ENCODE assay signal across 8 cellular contexts in the genomic region with DNA sequence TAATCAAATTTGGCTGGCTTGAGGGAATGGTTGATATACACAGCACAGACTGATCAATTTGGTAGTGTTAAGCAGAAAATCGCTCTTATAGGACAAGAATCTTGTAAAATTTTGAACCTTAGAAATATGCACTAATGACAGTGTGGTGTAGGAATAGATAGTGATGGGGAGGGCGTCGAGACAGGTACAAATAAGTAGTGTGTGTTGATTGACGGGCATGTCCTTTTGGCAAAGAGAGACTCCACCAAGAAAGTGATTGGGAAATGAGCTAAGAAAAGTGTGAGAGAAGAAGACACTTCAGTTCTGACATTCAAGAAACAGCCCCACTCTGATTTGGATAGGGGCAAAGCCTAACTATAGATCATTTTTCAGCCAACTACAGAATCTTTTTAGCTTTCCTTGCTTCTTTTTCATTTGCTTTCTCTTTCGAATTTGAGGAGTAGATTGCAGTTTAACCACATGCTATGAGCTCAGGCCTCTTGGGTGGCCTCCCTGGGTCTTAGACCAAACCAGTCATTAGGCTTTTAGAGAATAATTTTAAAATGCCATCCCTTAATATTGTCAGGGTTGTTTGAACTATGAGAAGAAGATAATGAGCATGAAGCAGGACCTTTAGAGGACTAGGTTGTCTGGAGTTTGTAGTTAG.
DNase-seq lines count a peak whose midpoint lies in the region; ATAC-seq lines count a peak whose summit lies in the region.

No MANE protein-coding gene starts in this region.

- H3K27ac Mint-ChIP-seq in natural killer cell treated with Interleukin-12 subunit alpha and Interleukin-12 subunit beta and Interleukin-15 and Interleukin-18, amount 100 ng/mL, for 72 hours = peak overlapping the region; percentile 81 to 87

- ATAC-seq in GM18520 (IDR thresholded peaks at IDR 0.05; ENCODE audit: unreplicated experiment) = peak; percentile 45
- ATAC-seq in HG02763 (IDR thresholded peaks at IDR 0.05; ENCODE audit: unreplicated experiment) = peak; percentile 46
- ATAC-seq in natural killer cell treated with Interleukin-12 subunit alpha and Interleukin-12 subunit beta and Interleukin-15 and Interleukin-18, amount 100 ng/mL, for 72 hours = peak; percentile 82 to 84
- ATAC-seq in HG03565 (IDR thresholded peaks at IDR 0.05; ENCODE audit: unreplicated experiment) = no peak

- H3K9ac ChIP-seq in adipocyte (ENCODE audit: low read length) = peak overlapping the region; percentile 51

- peaks cover 35 to 38% of the 10 kb centered on the region in 2 donors for H3K4me1 Mint-ChIP-seq in natural killer cell treated with Interleukin-12 subunit alpha and Interleukin-12 subunit beta and Interleukin-15 and Interleukin-18, amount 100 ng/mL, for 72 hours (ENCODE audit: low read depth in 2 of 2)

- peak; percentile 24 for DNase-seq in adipocyte (ENCODE audit: low read depth)
- no peak for DNase-seq in natural killer cell treated with Interleukin-12 subunit alpha and Interleukin-12 subunit beta and Interleukin-15 and Interleukin-18, amount 100 ng/mL, for 72 hours (ENCODE audit: low spot score)
- DNase-seq in SKM-1 (lab: John Stamatoyannopoulos, UW; ENCODE audit: unreplicated experiment) = no peak
- no peak for DNase-seq in mucosa of gallbladder (ENCODE audit: low spot score)
- DNase-seq in activated T-cell treated with anti-CD3 and anti-CD28 coated beads, Interleukin-2, amount 50 U/mL, for 48 hours = no peak

- no peaks in the 10 kb centered on the region for H3K27me3 ChIP-seq in adipocyte (replicated peaks; ENCODE audit: control insufficient read depth, insufficient read depth, low read length)

- H3K4me3 Mint-ChIP-seq in natural killer cell treated with Interleukin-12 subunit alpha and Interleukin-12 subunit beta and Interleukin-15 and Interleukin-18, amount 100 ng/mL, for 72 hours = peak overlapping the region; percentile 79

- no peaks in the 10 kb centered on the region for H3K36me3 Mint-ChIP-seq in natural killer cell treated with Interleukin-12 subunit alpha and Interleukin-12 subunit beta and Interleukin-15 and Interleukin-18, amount 100 ng/mL, for 72 hours

- peak overlapping the region; percentile 34 for H3K4me3 ChIP-seq in adipocyte (ENCODE audit: low read length)

- H3K36me3 ChIP-seq in adipocyte (ENCODE audit: control insufficient read depth, insufficient read depth, low read length, severe bottlenecking) = no peaks in the 10 kb centered on the region

- H3K9me3 ChIP-seq in adipocyte (ENCODE audit: control insufficient read depth, low read length) = no peaks in the 10 kb centered on the region

- H3K27me3 Mint-ChIP-seq in natural killer cell treated with Interleukin-12 subunit alpha and Interleukin-12 subunit beta and Interleukin-15 and Interleukin-18, amount 100 ng/mL, for 72 hours = no peaks in the 10 kb centered on the region

- H3K9me3 Mint-ChIP-seq in natural killer cell treated with Interleukin-12 subunit alpha and Interleukin-12 subunit beta and Interleukin-15 and Interleukin-18, amount 100 ng/mL, for 72 hours = no peaks in the 10 kb centered on the region

- peaks cover 28% of the 10 kb centered on the region for H3K4me1 ChIP-seq in adipocyte (ENCODE audit: control insufficient read depth, insufficient read depth, low read length)
